ENCODE assay signal across 14 cellular contexts in genomic region chr3:126961791-126962461, GRCh38. TPM values are rescaled to one million over a fixed set of nuclear protein-coding genes. Genes with fewer than 3 reads are reported as not detected.
DNase-seq lines count a peak whose midpoint lies in the region; ATAC-seq and TF ChIP-seq lines count a peak whose summit lies in the region.
"Had no signal": no experiment of that assay in that cellular context is flagged by ENCODE, and none has a peak within 500 bp of the region (broad histone marks: within the 10 kb centered on the region; RNA-seq: fewer than 3 reads in every experiment).

No MANE protein-coding gene starts in this region.

- H3K4me1 ChIP-seq in muscle layer of duodenum (ENCODE audit: control insufficient read depth in 1 of 2, insufficient read depth in 2 of 2, low read length in 2 of 2) (no peaks in the 10 kb centered on the region), vagina (peaks cover 41% of the 10 kb centered on the region)

- H3K9me3 ChIP-seq in muscle layer of duodenum (ENCODE audit: control insufficient read depth in 1 of 2, low read length in 2 of 2) (no peaks in the 10 kb centered on the region), vagina (no peaks in the 10 kb centered on the region)
- H3K9me3 ChIP-seq: Caco-2 had no signal

- TF ChIP-seq POLR2A in vagina (IDR thresholded peaks at IDR 0.05): no peak

- H3K27ac ChIP-seq in muscle layer of duodenum (ENCODE audit: low read length) (peak overlapping the region; percentile 8), vagina (peak overlapping the region; percentile 68)
- H3K27ac ChIP-seq: 22Rv1, SK-N-MC had no signal

- no peaks in the 10 kb centered on the region for H3K27me3 ChIP-seq in muscle layer of duodenum (ENCODE audit: low read depth, low read length)
- no peaks in the 10 kb centered on the region for H3K27me3 ChIP-seq in vagina

- intact Hi-C loops in vagina (cut with DNase I): no loop called here

- TF ChIP-seq CTCF in fibroblast of mammary gland (conservative IDR thresholded peaks at IDR 0.05; ENCODE audit: control insufficient read depth, insufficient read depth, low read depth, low read length): no peak
- TF ChIP-seq CTCF in vagina (IDR thresholded peaks at IDR 0.05): no peak

- ATAC-seq in GM18861 (IDR thresholded peaks at IDR 0.05; ENCODE audit: unreplicated experiment): no peak

- H3K4me3 ChIP-seq in fibroblast of mammary gland (ENCODE audit: control insufficient read depth, low read depth, low read length) (no peak overlapping the region), muscle layer of duodenum (ENCODE audit: low read depth in 1 of 2, low read length in 2 of 2) (no peak overlapping the region), vagina (no peak overlapping the region)
- H3K4me3 ChIP-seq: SK-N-MC had no signal

- no peaks in the 10 kb centered on the region for H3K36me3 ChIP-seq in muscle layer of duodenum (ENCODE audit: control insufficient read depth in 1 of 2, insufficient read depth in 2 of 2, low read length in 2 of 2)
- H3K36me3 ChIP-seq in vagina: no peaks in the 10 kb centered on the region

- DNase-seq in NCI-H2171 (lab: John Stamatoyannopoulos, UW) (peak; percentile 19), NCI-H2171 treated with DMSO at 0.1 percent for 48 hours (lab: John Stamatoyannopoulos, UW) (no peak), fibroblast of mammary gland (ENCODE audit: low read depth) (peak; percentile 87), vagina (ENCODE audit: extremely low spot score in 2 of 2) (no peak), germinal center (ENCODE audit: low spot score) (no peak), KG1 (lab: John Stamatoyannopoulos, UW) (no peak)
- DNase-seq: activated CD4-positive, alpha-beta memory T cell treated with anti-CD3 and anti-CD28 coated beads, Interleukin-2, amount 10 ng/mL, durations not matched to agents 7 days and 5 days; Caco-2; dermis blood vessel endothelial cell; NCI-H2107 had no signal

RNA-seq across cellular contexts. Expression of gene PLXNA1, which starts 21.0 kb away (rescaled TPM):
- 31.4 TPM for total RNA-seq in vagina

Comparison
In these comparisons a context has a peak if more than half of its experiments do, and no peak if none do; other contexts are left out.
1. DNase-seq: peak in NCI-H2171 (single experiment) and fibroblast of mammary gland (single experiment); none in NCI-H2171 treated with DMSO at 0.1 percent for 48 hours (single experiment), vagina (0 of 2), germinal center (single experiment) and KG1 (single experiment).